In the genomic region with DNA sequence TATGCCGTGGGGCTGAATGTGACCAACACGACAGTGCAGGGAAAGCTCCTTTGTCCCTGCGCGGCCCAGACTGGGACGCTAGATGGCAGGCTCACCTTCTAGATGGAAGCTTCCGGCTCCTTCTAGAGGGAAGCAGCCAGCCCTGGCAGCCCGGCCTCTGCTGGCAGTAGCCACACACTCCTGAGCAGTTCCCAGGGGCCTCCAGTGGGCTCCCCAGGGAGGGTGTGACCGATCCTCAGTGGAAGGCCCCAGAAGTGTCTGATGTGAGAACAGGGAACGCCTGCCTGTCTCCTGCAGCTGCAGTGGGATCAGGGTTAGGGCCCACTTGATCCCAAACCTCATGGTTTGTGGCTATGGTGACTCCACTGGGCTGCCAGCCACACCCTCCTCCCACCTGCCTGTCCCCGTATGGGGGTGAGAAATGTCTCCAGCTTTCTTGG, we compare ENCODE assay signal across 8 cellular contexts. TPM values are rescaled to one million over a fixed set of nuclear protein-coding genes. Genes with fewer than 3 reads are reported as not detected.
DNase-seq lines count a peak whose midpoint lies in the region; ATAC-seq and TF ChIP-seq lines count a peak whose summit lies in the region.

No MANE protein-coding gene starts in this region.

- DNase-seq in NCI-H460 (ENCODE audit: extremely low read depth, low read depth) (peak; percentile 85), cerebellar cortex (ENCODE audit: low spot score) (peak; percentile 92), left lobe of liver (ENCODE audit: low spot score) (peak; percentile 90)
- peak; percentile 74 for DNase-seq in activated CD4-positive, CD25-positive, alpha-beta regulatory T cell treated with anti-CD3 and anti-CD28 coated beads, Interleukin-2, amount 50 U/mL, for 72 hours
- peak; percentile 72 for DNase-seq in stimulated activated CD4-positive, alpha-beta T cell treated with anti-CD3 and anti-CD28 coated beads, Interleukin-4, amount 100 ng/mL, for 4 hours

- H3K27ac ChIP-seq in C4-2B: no peak overlapping the region

- ATAC-seq in GM19328 (IDR thresholded peaks at IDR 0.05; ENCODE audit: unreplicated experiment): peak; percentile 98
- peak; percentile 98 for ATAC-seq in HG03439 (IDR thresholded peaks at IDR 0.05; ENCODE audit: unreplicated experiment)
- ATAC-seq in left lobe of liver: peak; percentile 100

- peak; percentile 77 for TF ChIP-seq CTCF in C4-2B (conservative IDR thresholded peaks at IDR 0.05)

RNA-seq across cellular contexts. Expression of a gene that starts 48.5 kb away (rescaled TPM):
- 137 and 150 TPM in 2 replicates for total RNA-seq in NCI-H460 (2014; rRNA removed; shearing (Covaris generic))
- 125 and 184 TPM in 2 replicates for polyA plus RNA-seq in NCI-H460 (2014; cell fraction: nucleus; rRNA removed)
- 38.4 TPM for total RNA-seq in left lobe of liver
